ENCODE assay signal across 11 cellular contexts in genomic region chr17:57406981-57407286, GRCh38.
DNase-seq lines count a peak whose midpoint lies in the region; ATAC-seq, FAIRE-seq and TF ChIP-seq lines count a peak whose summit lies in the region.
"Had no signal": no experiment of that assay in that cellular context is flagged by ENCODE, and none has a peak within 500 bp of the region (broad histone marks: within the 10 kb centered on the region; RNA-seq: fewer than 3 reads in every experiment).

No MANE protein-coding gene starts in this region.

- no peak for TF ChIP-seq EP300 in stomach (IDR thresholded peaks at IDR 0.05)

- H3K36me3 Mint-ChIP-seq in activated T-cell treated with anti-CD3 and anti-CD28 coated beads, Interleukin-2, amount 50 U/mL, for 72 hours (ENCODE audit: insufficient read depth in 2 of 2), result peaks cover 0 to 7% of the 10 kb centered on the region in 2 donors

- no peaks in the 10 kb centered on the region for H3K27me3 Mint-ChIP-seq in activated T-cell treated with anti-CD3 and anti-CD28 coated beads, Interleukin-2, amount 50 U/mL, for 72 hours (ENCODE audit: low read depth)
- H3K27me3 Mint-ChIP-seq: central memory CD8-positive, alpha-beta T cell had no signal

- peaks cover 32 to 34% of the 10 kb centered on the region in 2 donors for H3K4me1 ChIP-seq in kidney (ENCODE audit: control insufficient read depth in 1 of 2, insufficient read depth in 1 of 2, low read depth in 1 of 2, low read length in 2 of 2)
- H3K4me1 ChIP-seq in stomach, result peaks cover 14 to 37% (median 26%) of the 10 kb centered on the region in 4 donors

- DNase-seq in activated T-cell treated with anti-CD3 and anti-CD28 coated beads, Interleukin-2, amount 50 U/mL, for 72 hours, result peak in 1 of 2 donors; percentile 10
- no peak for DNase-seq in activated T-cell treated with anti-CD3 and anti-CD28 coated beads, Interleukin-2, amount 50 U/mL, for 1 hour
- no peak for DNase-seq in WERI-Rb-1
- no peak for DNase-seq in kidney
- no peak for DNase-seq in stomach
- DNase-seq in stimulated activated CD8-positive, alpha-beta memory T cell treated with anti-CD3 and anti-CD28 coated beads, Interleukin-4, amount 100 ng/mL, for 48 hours, result no peak
- DNase-seq: spleen had no signal

- TF ChIP-seq CTCF in WERI-Rb-1 (IDR thresholded peaks at IDR 0.05; ENCODE audit: low read depth, low read length) (no peak), kidney (IDR thresholded peaks at IDR 0.05; ENCODE audit: borderline replicate concordance, extremely low read depth, insufficient read depth) (no peak), stomach (IDR thresholded peaks at IDR 0.05) (no peak)

- H3K27ac ChIP-seq in WERI-Rb-1 (peak overlapping the region; percentile 97), kidney (ENCODE audit: low read depth in 2 of 2, low read length in 2 of 2) (peak overlapping the region; percentile 65 to 89), stomach (peak overlapping the region in 4 of 5 donors; percentile 59 to 77 (median 62))

- H3K27ac Mint-ChIP-seq in activated T-cell treated with anti-CD3 and anti-CD28 coated beads, Interleukin-2, amount 50 U/mL, for 72 hours, result peak overlapping the region; percentile 38

- H3K27me3 ChIP-seq in WERI-Rb-1 (ENCODE audit: insufficient read depth, low read depth, severe bottlenecking) (no peaks in the 10 kb centered on the region), stomach (no peaks in the 10 kb centered on the region)
- H3K27me3 ChIP-seq: spleen had no signal

- H3K9me3 Mint-ChIP-seq in activated T-cell treated with anti-CD3 and anti-CD28 coated beads, Interleukin-2, amount 50 U/mL, for 72 hours, result no peaks in the 10 kb centered on the region
- H3K9me3 Mint-ChIP-seq: central memory CD8-positive, alpha-beta T cell had no signal

- 76 to 87% (median 84%) methylated on average over 12 of the region's 12 CpGs for WGBS in stomach, 5 donors

- no peak for FAIRE-seq in kidney (lab: Jason Lieb, UNC)
- FAIRE-seq: H54 had no signal

- intact Hi-C loops in kidney (cut with DNase I), result no loop called here
- intact Hi-C loops in stomach (cut with DNase I; ENCODE audit: low total_unique reads), result no loop called here

- no peak for TF ChIP-seq POLR2A in stomach (IDR thresholded peaks at IDR 0.05)

- peaks cover 40% of the 10 kb centered on the region for H3K4me1 Mint-ChIP-seq in activated T-cell treated with anti-CD3 and anti-CD28 coated beads, Interleukin-2, amount 50 U/mL, for 72 hours (ENCODE audit: low read depth)

- H3K4me3 ChIP-seq in WERI-Rb-1 (ENCODE audit: low read depth, low read length) (peak overlapping the region; percentile 37), kidney (ENCODE audit: low read length in 2 of 2) (no peak overlapping the region), stomach (no peak overlapping the region)
- H3K4me3 ChIP-seq: spleen had no signal

- ATAC-seq in activated T-cell treated with anti-CD3 and anti-CD28 coated beads, Interleukin-2, amount 50 U/mL, for 72 hours (replicated peaks in 1 of 2), result no peak
- ATAC-seq in GM18858 (IDR thresholded peaks at IDR 0.05; ENCODE audit: unreplicated experiment), result no peak
- ATAC-seq in GM21447 (IDR thresholded peaks at IDR 0.05; ENCODE audit: unreplicated experiment), result no peak

- peak overlapping the region; percentile 33 to 59 for H3K4me3 Mint-ChIP-seq in activated T-cell treated with anti-CD3 and anti-CD28 coated beads, Interleukin-2, amount 50 U/mL, for 72 hours
- H3K4me3 Mint-ChIP-seq: central memory CD8-positive, alpha-beta T cell had no signal

- H3K9me3 ChIP-seq in WERI-Rb-1 (ENCODE audit: severe bottlenecking), result no peaks in the 10 kb centered on the region
- H3K9me3 ChIP-seq in kidney (ENCODE audit: control insufficient read depth in 1 of 2, low read length in 2 of 2), result no peaks in the 10 kb centered on the region
- no peaks in the 10 kb centered on the region for H3K9me3 ChIP-seq in stomach
- H3K9me3 ChIP-seq: spleen had no signal

- peak overlapping the region; percentile 33 to 68 for H3K9ac ChIP-seq in kidney (ENCODE audit: low read length in 2 of 2)

- H3K36me3 ChIP-seq in WERI-Rb-1, result peaks cover 42% of the 10 kb centered on the region
- H3K36me3 ChIP-seq in kidney (ENCODE audit: control insufficient read depth in 1 of 2, insufficient read depth in 2 of 2, low read length in 2 of 2), result peaks cover 0 to 4% of the 10 kb centered on the region in 2 donors
- H3K36me3 ChIP-seq in stomach, result peaks cover 0 to 12% (median 11%) of the 10 kb centered on the region in 4 donors
